17 cellular contexts compared by ENCODE assay signal in genomic region chr3:42505849-42506410, GRCh38. TPM values are rescaled to one million over a fixed set of nuclear protein-coding genes. Genes with fewer than 3 reads are reported as not detected.
DNase-seq lines count a peak whose midpoint lies in the region; ATAC-seq and TF ChIP-seq lines count a peak whose summit lies in the region.
"Had no signal": no experiment of that assay in that cellular context is flagged by ENCODE, and none has a peak within 500 bp of the region (broad histone marks: within the 10 kb centered on the region; RNA-seq: fewer than 3 reads in every experiment).

No MANE protein-coding gene starts in this region.

- no peak overlapping the region for H3K23ac ChIP-seq in mesendoderm (ENCODE audit: low read length)

- no peak for TF ChIP-seq CTCF in upper lobe of left lung (IDR thresholded peaks at IDR 0.05)

- H3K9ac ChIP-seq in mesendoderm (ENCODE audit: low read length) (no peak overlapping the region), Karpas-422 (ENCODE audit: low read length) (no peak overlapping the region)

- H3K9me2 ChIP-seq in Karpas-422 (replicated peaks; ENCODE audit: insufficient read depth, low read length) = no peaks in the 10 kb centered on the region

- TF ChIP-seq EP300 in upper lobe of left lung (IDR thresholded peaks at IDR 0.05) = no peak

- H3K36me3 Mint-ChIP-seq in activated naive CD4-positive, alpha-beta T cell treated with anti-CD3 and anti-CD28 coated beads, Interleukin-2, amount 10 ng/mL, durations not matched to agents 7 days and 5 days = peaks cover 13% of the 10 kb centered on the region

- no peak overlapping the region for H2BK5ac ChIP-seq in mesendoderm (ENCODE audit: low read length)

- no peak overlapping the region for H3K4me3 Mint-ChIP-seq in activated naive CD4-positive, alpha-beta T cell treated with anti-CD3 and anti-CD28 coated beads, Interleukin-2, amount 10 ng/mL, durations not matched to agents 7 days and 5 days
- H3K4me3 Mint-ChIP-seq: dendritic cell treated with granulocyte-macrophage colony-stimulating factor and Interleukin-4, amounts not matched to agents 40 ng/mL and 50 ng/mL, for 4 days had no signal

- H3K4ac ChIP-seq in mesendoderm (ENCODE audit: low read depth, low read length) = no peak overlapping the region

- H3K27me3 Mint-ChIP-seq in activated naive CD4-positive, alpha-beta T cell treated with anti-CD3 and anti-CD28 coated beads, Interleukin-2, amount 10 ng/mL, durations not matched to agents 7 days and 5 days = peaks cover 17% of the 10 kb centered on the region

- no peak overlapping the region for H2AFZ ChIP-seq in Karpas-422 (ENCODE audit: low read length)

- TF ChIP-seq POLR2A in upper lobe of left lung (IDR thresholded peaks at IDR 0.05) = no peak

- H2BK15ac ChIP-seq in mesendoderm (replicated peaks; ENCODE audit: low read depth) = no peak overlapping the region

- H3K27ac Mint-ChIP-seq in activated naive CD4-positive, alpha-beta T cell treated with anti-CD3 and anti-CD28 coated beads, Interleukin-2, amount 10 ng/mL, durations not matched to agents 7 days and 5 days = peak overlapping the region; percentile 58
- H3K27ac Mint-ChIP-seq: progenitor cell of endocrine pancreas had no signal

- peaks cover 72% of the 10 kb centered on the region for H3K4me1 Mint-ChIP-seq in activated naive CD4-positive, alpha-beta T cell treated with anti-CD3 and anti-CD28 coated beads, Interleukin-2, amount 10 ng/mL, durations not matched to agents 7 days and 5 days

- H3K4me3 ChIP-seq in mesendoderm (ENCODE audit: low read length) (no peak overlapping the region), upper lobe of left lung (peak overlapping the region in 3 of 4 donors; percentile 61 to 75 (median 73)), Karpas-422 (ENCODE audit: low read length) (no peak overlapping the region)
- H3K4me3 ChIP-seq: ascending aorta, esophagus muscularis mucosa had no signal

- peak overlapping the region; percentile 78 for H2AK5ac ChIP-seq in mesendoderm (ENCODE audit: low read length)

- no peak overlapping the region for H4K8ac ChIP-seq in mesendoderm (ENCODE audit: low read depth, low read length)

- no peak overlapping the region for H4K5ac ChIP-seq in mesendoderm (ENCODE audit: low read length)

- no peaks in the 10 kb centered on the region for H3K9me3 Mint-ChIP-seq in activated naive CD4-positive, alpha-beta T cell treated with anti-CD3 and anti-CD28 coated beads, Interleukin-2, amount 10 ng/mL, durations not matched to agents 7 days and 5 days
- H3K9me3 Mint-ChIP-seq: dendritic cell treated with granulocyte-macrophage colony-stimulating factor and Interleukin-4, amounts not matched to agents 40 ng/mL and 50 ng/mL, for 4 days had no signal

- H3K27me3 ChIP-seq in mesendoderm (ENCODE audit: insufficient read depth, low read length, poor library complexity) (no peaks in the 10 kb centered on the region), upper lobe of left lung (no peaks in the 10 kb centered on the region), Karpas-422 (ENCODE audit: low read length) (no peaks in the 10 kb centered on the region)
- H3K27me3 ChIP-seq: ascending aorta had no signal

- H3K56ac ChIP-seq in mesendoderm (ENCODE audit: low read length) = peak overlapping the region; percentile 67

- H3K4me2 ChIP-seq in mesendoderm (ENCODE audit: low read length) (no peak overlapping the region), Karpas-422 (ENCODE audit: low read depth, low read length, poor library complexity, severe bottlenecking) (no peak overlapping the region)

- DNase-seq in activated naive CD4-positive, alpha-beta T cell treated with anti-CD3 and anti-CD28 coated beads, Interleukin-2, amount 10 ng/mL, durations not matched to agents 7 days and 5 days = peak; percentile 7
- no peak for DNase-seq in activated naive CD4-positive, alpha-beta T cell (lab: John Stamatoyannopoulos, UW)
- DNase-seq in activated CD8-positive, alpha-beta memory T cell treated with anti-CD3 and anti-CD28 coated beads, Interleukin-2, amount 50 U/mL, for 48 hours = peak; percentile 46
- DNase-seq in mesendoderm (no peak), upper lobe of left lung (peak in 1 of 2 donors; percentile 17), SK-N-DZ (ENCODE audit: low spot score) (no peak), Karpas-422 (no peak)
- DNase-seq: Kasumi-1, NCI-H1417 treated with DMSO at 0.1 percent for 48 hours, NCI-H446, substantia nigra had no signal

- no peak overlapping the region for H3K27ac ChIP-seq in mesendoderm (ENCODE audit: low read depth, low read length)
- peak overlapping the region; percentile 89 to 93 (median 90) for H3K27ac ChIP-seq in upper lobe of left lung
- H3K27ac ChIP-seq in Karpas-422 (ENCODE audit: low read length) = no peak overlapping the region
- H3K27ac ChIP-seq: ascending aorta, esophagus muscularis mucosa had no signal

- H3K4me1 ChIP-seq in mesendoderm (ENCODE audit: control insufficient read depth, low read depth, low read length) = peaks cover 9% of the 10 kb centered on the region
- H3K4me1 ChIP-seq in upper lobe of left lung = peaks cover 21 to 73% (median 55%) of the 10 kb centered on the region in 4 donors
- H3K4me1 ChIP-seq in Karpas-422 (ENCODE audit: low read length) = peaks cover 14% of the 10 kb centered on the region

- H3K9me3 ChIP-seq in upper lobe of left lung = no peaks in the 10 kb centered on the region
- no peaks in the 10 kb centered on the region for H3K9me3 ChIP-seq in Karpas-422 (ENCODE audit: low read length)
- H3K9me3 ChIP-seq: ascending aorta, esophagus muscularis mucosa had no signal

- CTCF ChIA-PET in activated naive CD4-positive, alpha-beta T cell treated with anti-CD3 and anti-CD28 coated beads, Interleukin-2, amount 10 ng/mL, durations not matched to agents 7 days and 5 days (lab: Charles Lee) = interaction anchor here (1.8 to 7.2 kb wide), 2 partner anchors 11 to 32 kb away, joined by 7 to 113 read pairs; no protein-coding TSS in a partner anchor

- ATAC-seq in upper lobe of left lung (ENCODE audit: low FRiP score in 2 of 2) = no peak
- ATAC-seq in HG03159 (IDR thresholded peaks at IDR 0.05; ENCODE audit: unreplicated experiment) = no peak

- H2BK120ac ChIP-seq in mesendoderm (ENCODE audit: low read depth, low read length) = no peak overlapping the region

- no peak overlapping the region for H3K18ac ChIP-seq in mesendoderm (ENCODE audit: low read length)

- H4K20me1 ChIP-seq in Karpas-422 (ENCODE audit: insufficient read depth, low read depth, low read length) = no peaks in the 10 kb centered on the region

- no CpG with 5 or more reads among the region's 4 CpGs for WGBS in mesendoderm (ENCODE audit: extremely low coverage, insufficient coverage, low lambda C conversion rate)
- WGBS in upper lobe of left lung, 2 donors = 68 to 83% methylated on average over 4 of the region's 4 CpGs

- H3K36me3 ChIP-seq in mesendoderm (ENCODE audit: control insufficient read depth, insufficient read depth, low read length) (no peaks in the 10 kb centered on the region), upper lobe of left lung (peaks cover 0 to 22% (median 0%) of the 10 kb centered on the region in 4 donors), Karpas-422 (ENCODE audit: insufficient read depth, low read length) (no peaks in the 10 kb centered on the region)
- H3K36me3 ChIP-seq: ascending aorta, esophagus muscularis mucosa had no signal

- no peaks in the 10 kb centered on the region for H3K79me2 ChIP-seq in mesendoderm (ENCODE audit: control insufficient read depth, insufficient read depth, low read length)
- no peaks in the 10 kb centered on the region for H3K79me2 ChIP-seq in Karpas-422 (ENCODE audit: low read length)

- H3K79me1 ChIP-seq in mesendoderm (ENCODE audit: low read length) = no peaks in the 10 kb centered on the region

RNA-seq across cellular contexts. Expression of gene VIPR1, which starts 3.5 kb away (rescaled TPM):
- 2.8 TPM for polyA plus RNA-seq in mesendoderm (2013, experiment 1 of 2)
- 2.9 TPM for polyA plus RNA-seq in mesendoderm (2013, experiment 2 of 2)
- 100 to 1,000 TPM in 4 of 6 donors, 10 to 100 TPM in 2; 92.6 to 577 (median 198) TPM for total RNA-seq in upper lobe of left lung
- polyA plus RNA-seq in SK-N-DZ (2014; cell fraction: cytosol; rRNA removed) = 0.15 TPM in 1 of 2 replicates, not detected in the other
- 0.19 and 1.4 TPM in 2 replicates for polyA plus RNA-seq in SK-N-DZ (2014; cell fraction: nucleus; rRNA removed)
- total RNA-seq in Karpas-422 (2014; rRNA removed; shearing (Covaris generic); ENCODE audit: low replicate concordance) = 0.41 and 2.5 TPM in 2 replicates
- polyA plus RNA-seq: AG04450 had no signal

Comparison
In these comparisons a context has a peak if more than half of its experiments do, and no peak if none do; other contexts are left out.
1. DNase-seq: peak in activated naive CD4-positive, alpha-beta T cell treated with anti-CD3 and anti-CD28 coated beads, Interleukin-2, amount 10 ng/mL, durations not matched to agents 7 days and 5 days (single experiment) and activated CD8-positive, alpha-beta memory T cell treated with anti-CD3 and anti-CD28 coated beads, Interleukin-2, amount 50 U/mL, for 48 hours (single experiment); none in activated naive CD4-positive, alpha-beta T cell (0 of 4), mesendoderm (single experiment), SK-N-DZ (single experiment) and Karpas-422 (single experiment).
2. H3K27ac ChIP-seq: peak in upper lobe of left lung (4 of 4); none in mesendoderm (single experiment) and Karpas-422 (single experiment).
3. H3K4me3 ChIP-seq: peak in upper lobe of left lung (3 of 4); none in mesendoderm (single experiment) and Karpas-422 (single experiment).
4. RNA of gene VIPR1, which starts 3.5 kb away (total RNA-seq): 92.6 to 577 TPM in upper lobe of left lung; 0.41 to 2.5 TPM in Karpas-422; every median in the first group is over 10 times any median in the second.